In genomic region chr7:157612664-157613561, GRCh38 we compare ENCODE assay signal across 9 cellular contexts.
DNase-seq lines count a peak whose midpoint lies in the region; ATAC-seq and TF ChIP-seq lines count a peak whose summit lies in the region.
"Had no signal": no experiment of that assay in that cellular context is flagged by ENCODE, and none has a peak within 500 bp of the region (broad histone marks: within the 10 kb centered on the region; RNA-seq: fewer than 3 reads in every experiment).

No MANE protein-coding gene starts in this region.

- peak; percentile 89 for DNase-seq in DMS53 (lab: John Stamatoyannopoulos, UW)
- peak; percentile 22 to 33 for DNase-seq in activated CD8-positive, alpha-beta memory T cell treated with anti-CD3 and anti-CD28 coated beads for 4 hours (ENCODE audit: low read depth in 2 of 2)
- DNase-seq in foreskin fibroblast, result peak; percentile 13 to 17
- peak; percentile 13 to 44 for DNase-seq in stimulated activated CD4-positive, alpha-beta T cell treated with anti-CD3 and anti-CD28 coated beads, Interleukin-12 subunit alpha, Interleukin-12 subunit beta, amount 100 ng/mL, for 24 hours (ENCODE audit: low read depth in 2 of 2)
- no peak for DNase-seq in AG20443 (ENCODE audit: low spot score)
- no peak for DNase-seq in OCI-M2 (lab: John Stamatoyannopoulos, UW; ENCODE audit: unreplicated experiment)

- H3K4me3 ChIP-seq in foreskin fibroblast (ENCODE audit: low read depth in 1 of 2, low read length in 2 of 2), result peak overlapping the region; percentile 33 to 35
- H3K4me3 ChIP-seq: cardiac muscle cell had no signal

- TF ChIP-seq CTCF in foreskin fibroblast (IDR thresholded peaks at IDR 0.05; ENCODE audit: low read depth, low read length), result no peak

- ATAC-seq in HG03175 (IDR thresholded peaks at IDR 0.05; ENCODE audit: unreplicated experiment) (peak; percentile 74), GM19324 (IDR thresholded peaks at IDR 0.05; ENCODE audit: low FRiP score, unreplicated experiment) (no peak)

Comparison
In these comparisons a context has a peak if more than half of its experiments do, and no peak if none do; other contexts are left out.
1. DNase-seq: peak in DMS53 (single experiment), activated CD8-positive, alpha-beta memory T cell treated with anti-CD3 and anti-CD28 coated beads for 4 hours (2 of 2), foreskin fibroblast (2 of 2) and stimulated activated CD4-positive, alpha-beta T cell treated with anti-CD3 and anti-CD28 coated beads, Interleukin-12 subunit alpha, Interleukin-12 subunit beta, amount 100 ng/mL, for 24 hours (2 of 2); none in AG20443 (single experiment) and OCI-M2 (single experiment).